In the genomic region with DNA sequence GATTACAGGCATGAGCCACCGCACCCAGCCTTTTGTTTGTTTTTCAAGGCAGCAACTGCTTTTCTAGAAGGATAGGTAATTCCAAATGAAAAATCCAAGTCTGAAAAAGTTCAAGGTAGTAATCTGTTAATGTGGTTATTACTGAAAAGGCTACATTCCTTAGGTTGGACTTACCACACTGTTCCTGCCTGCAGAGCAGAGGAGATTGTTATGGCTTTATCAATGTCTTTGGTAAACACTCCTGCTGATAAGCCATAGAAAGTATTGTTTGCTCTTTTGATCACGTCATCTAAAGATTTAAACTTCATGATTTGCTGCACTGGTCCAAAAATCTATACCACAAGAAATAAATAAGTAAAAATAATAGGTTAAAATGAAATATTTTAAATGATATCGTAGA, we compare ENCODE assay signal across 18 cellular contexts. TPM values are rescaled to one million over a fixed set of nuclear protein-coding genes. Genes with fewer than 3 reads are reported as not detected.
DNase-seq lines count a peak whose midpoint lies in the region; ATAC-seq, FAIRE-seq and TF ChIP-seq lines count a peak whose summit lies in the region.
"Had no signal": no experiment of that assay in that cellular context is flagged by ENCODE, and none has a peak within 500 bp of the region (broad histone marks: within the 10 kb centered on the region; RNA-seq: fewer than 3 reads in every experiment).

No MANE protein-coding gene starts in this region.

- CTCF ChIA-PET in A549 (lab: Yijun Ruan, JAX), result interaction anchor here (1.0 to 2.1 kb wide), 3 partner anchors 9 to 52 kb away, joined by 3 to 6 read pairs (median 5); no protein-coding TSS in a partner anchor
- CTCF ChIA-PET in HepG2 (lab: Yijun Ruan, JAX; ENCODE audit: low intra/inter-chr PET ratio, low total read pairs), result no interaction called here
- CTCF ChIA-PET in activated CD4-positive, alpha-beta T cell treated with anti-CD3 and anti-CD28 coated beads for 36 hours (lab: Charles Lee), result no interaction called here

- peaks cover 5 to 56% of the 10 kb centered on the region in 2 experiments for H3K36me3 ChIP-seq in HepG2 (replicated peaks in 1 of 2; ENCODE audit: control insufficient read depth in 1 of 2, insufficient read depth in 2 of 2, low read length in 2 of 2)
- peaks cover 0 to 3% of the 10 kb centered on the region in 2 donors for H3K36me3 ChIP-seq in small intestine (ENCODE audit: control insufficient read depth in 2 of 2, insufficient read depth in 2 of 2, low read length in 2 of 2)
- H3K36me3 ChIP-seq: BLaER1 treated with 17β-estradiol and CSF1 and Interleukin-3, amounts not matched to agents 10 nM and 100 nM had no signal

- no peaks in the 10 kb centered on the region for H3K27me3 Mint-ChIP-seq in activated CD4-positive, alpha-beta T cell treated with anti-CD3 and anti-CD28 coated beads for 36 hours
- H3K27me3 Mint-ChIP-seq: CD4-positive, CD25-positive, alpha-beta regulatory T cell had no signal

- peak overlapping the region; percentile 47 to 82 for H3K27ac ChIP-seq in A549
- no peak overlapping the region for H3K27ac ChIP-seq in HepG2 (ENCODE audit: extremely low read length, insufficient read depth, low read length)
- H3K27ac ChIP-seq in small intestine (ENCODE audit: low read depth in 1 of 2, low read length in 1 of 2), result no peak overlapping the region
- H3K27ac ChIP-seq: BLaER1 treated with 17β-estradiol and CSF1 and Interleukin-3, amounts not matched to agents 10 nM and 100 nM had no signal

- TF ChIP-seq RAD21 in A549 (conservative IDR thresholded peaks at IDR 0.05 in 1 of 2, IDR thresholded peaks at IDR 0.05 in 1 of 2), result no peak
- no peak for TF ChIP-seq RAD21 in HepG2 (CRISPR knock-in tag; IDR thresholded peaks at IDR 0.05)

- H3K27me3 ChIP-seq in HepG2 (ENCODE audit: control insufficient read depth in 1 of 2, insufficient read depth in 2 of 2, low read length in 2 of 2) (no peaks in the 10 kb centered on the region), small intestine (ENCODE audit: control insufficient read depth in 2 of 2, insufficient read depth in 2 of 2, low read length in 2 of 2) (no peaks in the 10 kb centered on the region)
- H3K27me3 ChIP-seq: BLaER1 treated with 17β-estradiol and CSF1 and Interleukin-3, amounts not matched to agents 10 nM and 100 nM had no signal

- POLR2A ChIA-PET in A549 (lab: Yijun Ruan, JAX) (interaction anchor here (1.1 kb wide), 1 partner anchor 136 kb away, joined by 4 read pairs; no protein-coding TSS in a partner anchor), HepG2 (lab: Yijun Ruan, JAX) (no interaction called here)
- POLR2A ChIA-PET in activated CD4-positive, alpha-beta T cell treated with anti-CD3 and anti-CD28 coated beads for 36 hours (lab: Charles Lee), result interaction anchor here (0.7 kb wide), 1 partner anchor 775 kb away, joined by 3 read pairs; no protein-coding TSS in a partner anchor

- no peaks in the 10 kb centered on the region for H3K4me1 Mint-ChIP-seq in activated CD4-positive, alpha-beta T cell treated with anti-CD3 and anti-CD28 coated beads for 36 hours
- H3K4me1 Mint-ChIP-seq: CD4-positive, CD25-positive, alpha-beta regulatory T cell had no signal

- in situ Hi-C loops in HepG2 (cut with HindIII; ENCODE audit: extremely low pct_ligation_motif_present, low pct_unique_long_range_greater_than_20kb), result no loop called here

- H3K4me3 ChIP-seq in A549, result no peak overlapping the region
- no peak overlapping the region for H3K4me3 ChIP-seq in HepG2 (replicated peaks in 1 of 3; ENCODE audit: insufficient read depth in 1 of 3, low read depth in 2 of 3, low read length in 3 of 3)
- no peak overlapping the region for H3K4me3 ChIP-seq in small intestine (ENCODE audit: low read depth in 1 of 2, low read length in 2 of 2)
- H3K4me3 ChIP-seq: BLaER1 treated with 17β-estradiol and CSF1 and Interleukin-3, amounts not matched to agents 10 nM and 100 nM; GM12878 had no signal

- H3K4me2 ChIP-seq in A549 (peak overlapping the region; percentile 94), HepG2 (ENCODE audit: low read depth, low read length) (no peak overlapping the region)
- H3K4me2 ChIP-seq: BLaER1 treated with 17β-estradiol and CSF1 and Interleukin-3, amounts not matched to agents 10 nM and 100 nM had no signal

- intact Hi-C loops in HepG2 (cut with micrococcal nuclease; ENCODE audit: unreplicated experiment), result no loop called here
- intact Hi-C loops in activated CD4-positive, alpha-beta T cell treated with anti-CD3 and anti-CD28 coated beads for 36 hours (cut with DNase I, micrococcal nuclease), result no loop called here

- peaks cover 99% of the 10 kb centered on the region for H3K4me1 ChIP-seq in A549
- no peaks in the 10 kb centered on the region for H3K4me1 ChIP-seq in HepG2 (ENCODE audit: insufficient read depth, low read length)
- peaks cover 0 to 2% of the 10 kb centered on the region in 2 donors for H3K4me1 ChIP-seq in small intestine (ENCODE audit: control insufficient read depth in 2 of 2, insufficient read depth in 1 of 2, low read depth in 1 of 2, low read length in 1 of 2)
- H3K4me1 ChIP-seq: BLaER1 treated with 17β-estradiol and CSF1 and Interleukin-3, amounts not matched to agents 10 nM and 100 nM had no signal

- DNase-seq in A549 (ENCODE audit: low read depth in 1 of 2, low spot score in 1 of 2), result no peak
- peak; percentile 20 for DNase-seq in HuH-7.5 (ENCODE audit: low spot score)
- DNase-seq in HepG2 (ENCODE audit: low spot score), result peak; percentile 1
- peak; percentile 54 for DNase-seq in small intestine
- DNase-seq in NCI-H1436 treated with DMSO at 0.1 percent for 48 hours (lab: John Stamatoyannopoulos, UW), result no peak
- no peak for DNase-seq in activated CD4-positive, alpha-beta T cell treated with anti-CD3 and anti-CD28 coated beads for 36 hours
- no peak for DNase-seq in NCI-H1694 (lab: John Stamatoyannopoulos, UW)
- DNase-seq: 8988T; ACHN; CD4-positive, CD25-positive, alpha-beta regulatory T cell; DMS79; HCEC 1CT; HFFc6 had no signal

- no TSS peak for BruUV-seq in HepG2 (replicated peaks; lab: Mats Ljungman, UMichigan)

- no peak for TF ChIP-seq CTCF in A549 (IDR thresholded peaks at IDR 0.05)
- TF ChIP-seq CTCF in HepG2 (CRISPR knock-in tag; IDR thresholded peaks at IDR 0.05), result no peak

- H4K20me1 ChIP-seq in HepG2 (ENCODE audit: insufficient read depth, low read length), result no peaks in the 10 kb centered on the region
- H4K20me1 ChIP-seq: BLaER1 treated with 17β-estradiol and CSF1 and Interleukin-3, amounts not matched to agents 10 nM and 100 nM had no signal

- H2AFZ ChIP-seq in HepG2 (ENCODE audit: low read length), result no peak overlapping the region

- ATAC-seq in A549, result peak in 1 of 2 experiments; percentile 3; a peak in 3 of 6 replicates
- ATAC-seq in HepG2, result no peak
- no peak for ATAC-seq in activated CD4-positive, alpha-beta T cell treated with anti-CD3 and anti-CD28 coated beads for 36 hours
- ATAC-seq: GM12878 had no signal

- no peak overlapping the region for H3K4me3 Mint-ChIP-seq in activated CD4-positive, alpha-beta T cell treated with anti-CD3 and anti-CD28 coated beads for 36 hours
- H3K4me3 Mint-ChIP-seq: CD4-positive, CD25-positive, alpha-beta regulatory T cell; HFFc6 had no signal

- no peak overlapping the region for H3K27ac Mint-ChIP-seq in activated CD4-positive, alpha-beta T cell treated with anti-CD3 and anti-CD28 coated beads for 36 hours
- H3K27ac Mint-ChIP-seq: CD4-positive, CD25-positive, alpha-beta regulatory T cell; HFFc6 had no signal

- TF ChIP-seq POLR2A in A549 (IDR thresholded peaks at IDR 0.05; ENCODE audit: low read length) (no peak), HepG2 (IDR thresholded peaks at IDR 0.05; ENCODE audit: insufficient read depth in 1 of 2, low read depth in 2 of 2, low read length in 2 of 2) (no peak)

- no peaks in the 10 kb centered on the region for H3K79me2 ChIP-seq in HepG2 (ENCODE audit: insufficient read depth, low read length)

- TF ChIP-seq EP300 in A549 (IDR thresholded peaks at IDR 0.05) (no peak), HepG2 (IDR thresholded peaks at IDR 0.05; ENCODE audit: low read depth in 2 of 2, low read length in 2 of 2) (no peak), HepG2 (CRISPR knock-in tag; IDR thresholded peaks at IDR 0.05; ENCODE audit: borderline replicate concordance) (no peak)

- no peaks in the 10 kb centered on the region for H3K36me3 Mint-ChIP-seq in activated CD4-positive, alpha-beta T cell treated with anti-CD3 and anti-CD28 coated beads for 36 hours (ENCODE audit: low read depth)
- H3K36me3 Mint-ChIP-seq: CD4-positive, CD25-positive, alpha-beta regulatory T cell had no signal

- H3K9me3 ChIP-seq in A549, result no peaks in the 10 kb centered on the region
- no peaks in the 10 kb centered on the region for H3K9me3 ChIP-seq in HepG2 (ENCODE audit: low read length)
- no peaks in the 10 kb centered on the region for H3K9me3 ChIP-seq in small intestine (ENCODE audit: control insufficient read depth, low read depth)
- H3K9me3 ChIP-seq: BLaER1 treated with 17β-estradiol and CSF1 and Interleukin-3, amounts not matched to agents 10 nM and 100 nM had no signal

- H3K9me3 Mint-ChIP-seq in activated CD4-positive, alpha-beta T cell treated with anti-CD3 and anti-CD28 coated beads for 36 hours (ENCODE audit: low read depth), result no peaks in the 10 kb centered on the region
- H3K9me3 Mint-ChIP-seq: HFFc6 had no signal

- FAIRE-seq in A549 (lab: Jason Lieb, UNC), result peak; percentile 65
- no peak for FAIRE-seq in HepG2 (lab: Jason Lieb, UNC)
- FAIRE-seq in small intestine (lab: Jason Lieb, UNC), result peak; percentile 62
- FAIRE-seq: GM12878, GM18507, HTR-8/SVneo had no signal

- WGBS in A549 (ENCODE audit: missing lambda C conversion rate), result 33% methylated on average over 3 of the region's 3 CpGs
- WGBS in HepG2 (ENCODE audit: low lambda C conversion rate), result 92% methylated on average over 3 of the region's 3 CpGs
- WGBS in small intestine, 3 donors, result 53 to 72% (median 61%) methylated on average over 3 of the region's 3 CpGs

- H3K9ac ChIP-seq in HepG2 (ENCODE audit: insufficient read depth, low read depth, low read length), result no peak overlapping the region
- H3K9ac ChIP-seq: BLaER1 treated with 17β-estradiol and CSF1 and Interleukin-3, amounts not matched to agents 10 nM and 100 nM had no signal

RNA-seq across cellular contexts. Expression of a gene that starts 43.4 kb away (rescaled TPM):
- polyA plus RNA-seq in A549 (2011; rRNA removed), result 6,119 and 8,617 TPM in 2 replicates
- 2,623 and 3,095 TPM in 2 replicates for polyA plus RNA-seq in A549 (2012; cell fraction: cytosol; rRNA removed)
- 1,463 and 2,252 TPM in 2 replicates for polyA plus RNA-seq in A549 (2012; cell fraction: nucleus; rRNA removed)
- polyA plus RNA-seq in A549 (2017; fragmentation: RNase III; extraction: RNeasy Plus Mini Kit Qiagen cat#74134 plus additional on column Dnase treatment), result 9,362 to 9,987 TPM (median 9,373 TPM) in 3 replicates
- 2,553 and 2,631 TPM in 2 replicates for polyA minus RNA-seq in A549 (2011; rRNA and poly(A)+ RNA removed)
- total RNA-seq in HepG2 (2016; rRNA removed; fragmentation: Illumina TruSeq; extraction: Trizol), result 439 and 686 TPM in 2 replicates
- total RNA-seq in HepG2 (2016; cell fraction: cytosol; rRNA removed; fragmentation: Illumina TruSeq; extraction: Trizol; ENCODE audit: low read depth), result 23.4 and 28.1 TPM in 2 replicates
- 431 and 688 TPM in 2 replicates for total RNA-seq in HepG2 (2016; cell fraction: insoluble cytoplasmic fraction; rRNA removed; fragmentation: Illumina TruSeq; extraction: Trizol)
- 55.9 and 65.7 TPM in 2 replicates for total RNA-seq in HepG2 (2016; cell fraction: membrane; rRNA removed; fragmentation: Illumina TruSeq; extraction: Trizol)
- total RNA-seq in HepG2 (2016; cell fraction: nucleus; rRNA removed; fragmentation: Illumina TruSeq; extraction: Trizol), result 230 and 235 TPM in 2 replicates
- polyA plus RNA-seq in HepG2 (2011; rRNA removed), result 50.0 and 88.2 TPM in 2 replicates
- polyA plus RNA-seq in HepG2 (2011; cell fraction: cytosol; rRNA removed), result 43.0 and 53.0 TPM in 2 replicates
- 15.1 and 17.0 TPM in 2 replicates for polyA plus RNA-seq in HepG2 (2011; cell fraction: nucleus; rRNA removed)
- polyA plus RNA-seq in HepG2 (2012), result 160 and 206 TPM in 2 replicates
- 21.3 and 24.3 TPM in 2 replicates for polyA plus RNA-seq in HepG2 (2016; cell fraction: cytosol; fragmentation: Illumina TruSeq; extraction: Trizol; ENCODE audit: low read depth)
- 619 and 655 TPM in 2 replicates for polyA plus RNA-seq in HepG2 (2016; cell fraction: insoluble cytoplasmic fraction; fragmentation: Illumina TruSeq; extraction: Trizol; ENCODE audit: low read depth)
- polyA plus RNA-seq in HepG2 (2016; cell fraction: membrane; fragmentation: Illumina TruSeq; extraction: Trizol; ENCODE audit: low read depth), result 40.3 and 48.6 TPM in 2 replicates
- polyA plus RNA-seq in HepG2 (2016; cell fraction: nucleus; fragmentation: Illumina TruSeq; extraction: Trizol; ENCODE audit: insufficient read depth, low read depth), result 212 and 215 TPM in 2 replicates
- 40.3 TPM in 1 of 2 replicates, not detected in the other for polyA minus RNA-seq in HepG2 (2011; rRNA and poly(A)+ RNA removed; ENCODE audit: low replicate concordance)
- polyA minus RNA-seq in HepG2 (2011; cell fraction: cytosol; rRNA and poly(A)+ RNA removed), result 50.9 and 76.9 TPM in 2 replicates
- 88.4 and 90.4 TPM in 2 replicates for polyA minus RNA-seq in HepG2 (2011; cell fraction: nucleus; rRNA and poly(A)+ RNA removed)
- 100 to 1,000 TPM; 201 to 828 (median 310) TPM for polyA plus RNA-seq in small intestine
- total RNA-seq in activated CD4-positive, alpha-beta T cell treated with anti-CD3 and anti-CD28 coated beads for 36 hours, result not detected
- total RNA-seq: G401 had no signal

Comparison
In these comparisons a context has a peak if more than half of its experiments do, and no peak if none do; other contexts are left out.
1. DNase-seq: peak in HuH-7.5 (single experiment), HepG2 (single experiment) and small intestine (single experiment); none in A549 (0 of 2), NCI-H1436 treated with DMSO at 0.1 percent for 48 hours (single experiment), activated CD4-positive, alpha-beta T cell treated with anti-CD3 and anti-CD28 coated beads for 36 hours (single experiment) and NCI-H1694 (single experiment).
2. H3K27ac ChIP-seq: peak in A549 (2 of 2); none in HepG2 (single experiment) and small intestine (0 of 2).